Comparison of ENCODE assay signal across 9 cellular contexts in genomic region chr1:100039571-100039970, GRCh38.
A peak's percentile ranks its signal among the peaks of the same experiment; 100 is the strongest.
DNase-seq lines count a peak whose midpoint lies in the region; ATAC-seq and TF ChIP-seq lines count a peak whose summit lies in the region.
"Had no signal": no experiment of that assay in that cellular context is flagged by ENCODE, and none has a peak within 500 bp of the region (broad histone marks: within the 10 kb centered on the region; RNA-seq: fewer than 3 reads in every experiment).

No MANE protein-coding gene starts in this region.

- no peak overlapping the region for H4K91ac ChIP-seq in IMR-90 (ENCODE audit: insufficient read depth, low read depth, low read length)

- DNase-seq in AG09309 (ENCODE audit: low read depth) (no peak), IMR-90 (no peak), MCF 10A (ENCODE audit: unreplicated experiment) (no peak), NCI-H2196 (lab: John Stamatoyannopoulos, UW; ENCODE audit: unreplicated experiment) (no peak), substantia nigra (lab: John Stamatoyannopoulos, UW) (no peak)
- DNase-seq: activated CD4-positive, CD25-positive, alpha-beta regulatory T cell treated with anti-CD3 and anti-CD28 coated beads, Interleukin-2, amount 50 U/mL, for 72 hours had no signal

- H2BK5ac ChIP-seq in IMR-90 (ENCODE audit: low read depth, low read length, poor library complexity, severe bottlenecking) = no peak overlapping the region

- no peak overlapping the region for H2BK20ac ChIP-seq in IMR-90 (ENCODE audit: low read depth, low read length)

- no peak overlapping the region for H4K5ac ChIP-seq in IMR-90 (ENCODE audit: low read depth, low read length)

- intact Hi-C loops in IMR-90 (cut with micrococcal nuclease) (loop anchor here (2.0 kb wide), 2 partner anchors 225 to 419 kb away; no protein-coding TSS in a partner anchor), MCF 10A (cut with micrococcal nuclease) (loop anchor here (2.0 to 10.0 kb wide), 3 partner anchors 189 to 418 kb away; partner anchors contain the start of genes AGL and CDC14A)

- H3K4me3 Mint-ChIP-seq in MCF 10A (ENCODE audit: unreplicated experiment) = peak overlapping the region; percentile 90

- peak overlapping the region; percentile 2; the same call in 1 of the 2 replicates for H3K23ac ChIP-seq in IMR-90 (ENCODE audit: low read depth, low read length)

- H3K56ac ChIP-seq in IMR-90 (ENCODE audit: extremely low read depth, insufficient read depth, low read length) = no peak overlapping the region

- TF ChIP-seq POLR2A in IMR-90 (IDR thresholded peaks at IDR 0.05; ENCODE audit: low read depth, low read length) = no peak

- TF ChIP-seq CTCF in AG09309 (IDR thresholded peaks at IDR 0.05; ENCODE audit: control insufficient read depth, insufficient read depth, low read depth, low read length, missing control alignments) (no peak), IMR-90 (conservative IDR thresholded peaks at IDR 0.05; ENCODE audit: low read depth, low read length) (no peak), MCF 10A (IDR thresholded peaks at IDR 0.05; ENCODE audit: unreplicated experiment) (no peak)

- no peak overlapping the region for H2BK15ac ChIP-seq in IMR-90 (ENCODE audit: low read depth, low read length)

- peaks cover 18% of the 10 kb centered on the region for H3K4me1 Mint-ChIP-seq in MCF 10A (ENCODE audit: insufficient read depth, unreplicated experiment)

- H3K27ac Mint-ChIP-seq in MCF 10A (ENCODE audit: low read depth, unreplicated experiment) = peak overlapping the region; percentile 97

- no peak for TF ChIP-seq RAD21 in IMR-90 (IDR thresholded peaks at IDR 0.05; ENCODE audit: low read length)

- H3K27ac ChIP-seq in IMR-90 (ENCODE audit: insufficient read depth, low read length) = no peak overlapping the region
- no peak overlapping the region for H3K27ac ChIP-seq in substantia nigra (ENCODE audit: low read depth, low read length, poor library complexity, severe bottlenecking)

- H2BK120ac ChIP-seq in IMR-90 (ENCODE audit: low read depth, low read length) = no peak overlapping the region

- peaks cover 1% of the 10 kb centered on the region; the same call in 1 of the 2 replicates for H3K36me3 ChIP-seq in IMR-90 (ENCODE audit: control insufficient read depth, insufficient read depth, low read length)

- peaks cover 3 to 36% of the 10 kb centered on the region in 2 experiments; a peak in 3 of 4 replicates for H3K79me1 ChIP-seq in IMR-90 (ENCODE audit: low read depth in 1 of 2, low read length in 2 of 2)

- no peaks in the 10 kb centered on the region for H3K4me1 ChIP-seq in IMR-90 (ENCODE audit: control insufficient read depth, insufficient read depth, low read length)
- peaks cover 40% of the 10 kb centered on the region for H3K4me1 ChIP-seq in mononuclear cell (ENCODE audit: insufficient read depth, low read length)

- no peaks in the 10 kb centered on the region for H3K9me3 ChIP-seq in IMR-90 (ENCODE audit: control insufficient read depth, insufficient read depth, low read length)
- no peaks in the 10 kb centered on the region for H3K9me3 ChIP-seq in mononuclear cell (ENCODE audit: low read depth, low read length)

- peak overlapping the region; percentile 78 for H3K4me3 ChIP-seq in AG09309 (ENCODE audit: control insufficient read depth, low read depth, low read length)
- peak overlapping the region; percentile 99 for H3K4me3 ChIP-seq in IMR-90 (ENCODE audit: insufficient read depth, low read depth, low read length)
- H3K4me3 ChIP-seq in mononuclear cell (ENCODE audit: low read length) = peak overlapping the region; percentile 95

- no peak overlapping the region for H2AFZ ChIP-seq in IMR-90 (replicated peaks; ENCODE audit: low read length, poor library complexity)

- H3K4me2 ChIP-seq in IMR-90 (ENCODE audit: low read depth, low read length) = peak overlapping the region; percentile 88

- no peak overlapping the region for H3K4ac ChIP-seq in IMR-90 (ENCODE audit: low read depth, low read length)

- H4K8ac ChIP-seq in IMR-90 (ENCODE audit: low read depth in 2 of 2, low read length in 2 of 2) = no peak overlapping the region

- no peaks in the 10 kb centered on the region for H3K9me3 Mint-ChIP-seq in MCF 10A (ENCODE audit: unreplicated experiment)

- no peak overlapping the region for H3K14ac ChIP-seq in IMR-90 (replicated peaks; ENCODE audit: low read depth, low read length)

- H3K27me3 Mint-ChIP-seq in MCF 10A (ENCODE audit: insufficient read depth, unreplicated experiment) = no peaks in the 10 kb centered on the region

- H3K36me3 Mint-ChIP-seq in MCF 10A (ENCODE audit: insufficient read depth, unreplicated experiment) = peaks cover 8% of the 10 kb centered on the region

- dilution Hi-C loops in IMR-90 (cut with HindIII; ENCODE audit: low sequenced_read_pairs, unreplicated experiment) = no loop called here

- H3K9ac ChIP-seq in IMR-90 (ENCODE audit: low read depth, low read length) = peak overlapping the region; percentile 39; the same call in 1 of the 2 replicates

- no peak overlapping the region for H3K18ac ChIP-seq in IMR-90 (ENCODE audit: low read depth, low read length)

- BruUV-seq in IMR-90 (replicated peaks; lab: Mats Ljungman, UMichigan) = no TSS peak
- BruUV-seq in MCF 10A (replicated peaks; lab: Mats Ljungman, UMichigan) = no TSS peak

- in situ Hi-C loops in IMR-90 (cut with MboI; ENCODE audit: low sequenced_read_pairs) = no loop called here

- peaks cover 30% of the 10 kb centered on the region for H4K20me1 ChIP-seq in IMR-90 (ENCODE audit: insufficient read depth, low read length)

- no peak for ATAC-seq in IMR-90 (ENCODE audit: low read depth)
- ATAC-seq in HG03045 (IDR thresholded peaks at IDR 0.05; ENCODE audit: unreplicated experiment) = no peak
- no peak for ATAC-seq in GM18870 (IDR thresholded peaks at IDR 0.05; ENCODE audit: unreplicated experiment)

- no peaks in the 10 kb centered on the region for H3K27me3 ChIP-seq in IMR-90 (ENCODE audit: control insufficient read depth, insufficient read depth, low read length)
- H3K27me3 ChIP-seq in mononuclear cell (ENCODE audit: insufficient read depth, low read length) = no peaks in the 10 kb centered on the region

- H2AK9ac ChIP-seq in IMR-90 (replicated peaks; ENCODE audit: low read depth, low read length, poor library complexity) = no peak overlapping the region

- no CpG with 5 or more reads among the region's 2 CpGs for WGBS in IMR-90 (ENCODE audit: extremely low coverage in 2 of 2, insufficient read length in 1 of 2), 2 experiments

- H3K9me1 ChIP-seq in IMR-90 (ENCODE audit: insufficient read depth, low read length) = peaks cover 2% of the 10 kb centered on the region; the same call in 1 of the 2 replicates

- H2AK5ac ChIP-seq in IMR-90 (ENCODE audit: low read depth, low read length) = no peak overlapping the region

- POLR2A ChIA-PET in IMR-90 (lab: Charles Lee; ENCODE audit: unreplicated experiment) (no interaction called here), MCF 10A (lab: Yijun Ruan, JAX) (interaction anchor here (0.6 to 4.7 kb wide), 22 partner anchors 8 to 856 kb away, joined by 3 to 40 read pairs (median 4); partner anchors contain the start of genes AGL, DBT, EXTL2 and FRRS1)

- CTCF ChIA-PET in IMR-90 (lab: Yijun Ruan, JAX) (no interaction called here), MCF 10A (lab: Yijun Ruan, JAX) (interaction anchor here (0.9 to 1.7 kb wide), 2 partner anchors 22 to 420 kb away, joined by 3 to 4 read pairs; no protein-coding TSS in a partner anchor)

TF ChIP-seq in IMR-90, 13 proteins besides CTCF, POLR2A, EP300 and RAD21:
- TF ChIP-seq CEBPB (IDR thresholded peaks at IDR 0.05; ENCODE audit: low read depth, low read length) (no peak), NFE2L2 (IDR thresholded peaks at IDR 0.05; ENCODE audit: low read depth, low read length) (no peak), FOS (IDR thresholded peaks at IDR 0.05; ENCODE audit: low read depth, low read length) (no peak), MAFK (IDR thresholded peaks at IDR 0.05; ENCODE audit: low read depth, low read length) (no peak), MXI1 (IDR thresholded peaks at IDR 0.05; ENCODE audit: borderline replicate concordance, low read depth, low read length) (no peak), CHD1 (IDR thresholded peaks at IDR 0.05; ENCODE audit: low read depth, low read length) (no peak), RCOR1 (IDR thresholded peaks at IDR 0.05; ENCODE audit: insufficient replicate concordance, low read length) (no peak), MAZ (IDR thresholded peaks at IDR 0.05; ENCODE audit: borderline replicate concordance, low read depth, low read length) (no peak), RFX5 (IDR thresholded peaks at IDR 0.05; ENCODE audit: low read depth, low read length) (no peak), SMC3 (IDR thresholded peaks at IDR 0.05; ENCODE audit: low read depth, low read length) (no peak), BHLHE40 (IDR thresholded peaks at IDR 0.05; ENCODE audit: low read depth, low read length) (no peak), ELK1 (IDR thresholded peaks at IDR 0.05; ENCODE audit: borderline replicate concordance, low read depth, low read length) (no peak)
- TF ChIP-seq, protein P1, sequence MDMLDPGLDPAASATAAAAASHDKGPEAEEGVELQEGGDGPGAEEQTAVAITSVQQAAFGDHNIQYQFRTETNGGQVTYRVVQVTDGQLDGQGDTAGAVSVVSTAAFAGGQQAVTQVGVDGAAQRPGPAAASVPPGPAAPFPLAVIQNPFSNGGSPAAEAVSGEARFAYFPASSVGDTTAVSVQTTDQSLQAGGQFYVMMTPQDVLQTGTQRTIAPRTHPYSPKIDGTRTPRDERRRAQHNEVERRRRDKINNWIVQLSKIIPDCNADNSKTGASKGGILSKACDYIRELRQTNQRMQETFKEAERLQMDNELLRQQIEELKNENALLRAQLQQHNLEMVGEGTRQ (IDR thresholded peaks at IDR 0.05; ENCODE audit: low read depth, low read length) = no peak
